ENCODE assay signal across 25 cellular contexts in the genomic region with DNA sequence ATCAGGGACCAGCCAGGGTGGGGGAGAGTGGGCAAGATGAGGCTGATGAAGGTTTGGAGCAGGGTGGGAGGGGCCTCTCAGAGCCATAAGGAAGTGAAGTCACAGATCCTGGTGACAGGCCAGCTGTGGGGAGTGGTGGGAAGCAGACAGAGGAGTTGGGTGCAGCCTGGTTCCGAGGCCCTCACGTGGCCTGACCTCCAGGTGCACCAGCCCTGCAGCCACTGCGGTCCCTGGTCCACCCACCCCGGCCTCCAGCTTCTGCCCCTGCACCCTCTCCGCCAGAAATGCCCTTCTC. TPM values are rescaled to one million over a fixed set of nuclear protein-coding genes. Genes with fewer than 3 reads are reported as not detected.
DNase-seq lines count a peak whose midpoint lies in the region; ATAC-seq and TF ChIP-seq lines count a peak whose summit lies in the region.
"Had no signal": no experiment of that assay in that cellular context is flagged by ENCODE, and none has a peak within 500 bp of the region (broad histone marks: within the 10 kb centered on the region; RNA-seq: fewer than 3 reads in every experiment).

No MANE protein-coding gene starts in this region.

- peaks cover 22% of the 10 kb centered on the region for H3K4me1 ChIP-seq in OCI-LY3 (ENCODE audit: low read length)

- H3K36me3 Mint-ChIP-seq in CD4-positive, alpha-beta T cell (ENCODE audit: low read depth), result peaks cover 5% of the 10 kb centered on the region
- H3K36me3 Mint-ChIP-seq in dendritic cell treated with granulocyte-macrophage colony-stimulating factor and Interleukin-4, amounts not matched to agents 40 ng/mL and 50 ng/mL, for 4 days (ENCODE audit: low read depth), result peaks cover 6% of the 10 kb centered on the region
- H3K36me3 Mint-ChIP-seq: CD14-positive monocyte; stimulated activated naive B cell treated with anti-CD40 and anti-IgM and Interleukin-4, amounts not matched to agents 10 μg/mL and 1 μg/mL and 100 μg/mL, for 72 hours had no signal

- H3K79me2 ChIP-seq in OCI-LY3 (ENCODE audit: low read length), result peaks cover 8% of the 10 kb centered on the region

- H3K36me3 ChIP-seq in OCI-LY3 (replicated peaks; ENCODE audit: low read depth, low read length), result no peaks in the 10 kb centered on the region
- H3K36me3 ChIP-seq: WERI-Rb-1 had no signal

- POLR2A ChIA-PET in CD4-positive, alpha-beta T cell (lab: Charles Lee), result no interaction called here
- POLR2A ChIA-PET in GM10248 (lab: Yijun Ruan, JAX), result no interaction called here

- no peak overlapping the region for H3K9ac ChIP-seq in OCI-LY3 (ENCODE audit: low read length)

- intact Hi-C loops in CD4-positive, alpha-beta T cell (cut with DNase I, micrococcal nuclease), result no loop called here
- intact Hi-C loops in dendritic cell treated with granulocyte-macrophage colony-stimulating factor and Interleukin-4, amounts not matched to agents 40 ng/mL and 50 ng/mL, for 4 days (cut with micrococcal nuclease), result loop anchor here (10.0 kb wide), 1 partner anchor 116 kb away; no protein-coding TSS in a partner anchor

- H3K4me1 Mint-ChIP-seq in CD4-positive, alpha-beta T cell (ENCODE audit: low read depth), result peaks cover 9% of the 10 kb centered on the region
- H3K4me1 Mint-ChIP-seq in dendritic cell treated with granulocyte-macrophage colony-stimulating factor and Interleukin-4, amounts not matched to agents 40 ng/mL and 50 ng/mL, for 4 days (ENCODE audit: low read depth), result peaks cover 28% of the 10 kb centered on the region

- no peak for ATAC-seq in CD4-positive, alpha-beta T cell (ENCODE audit: poor library complexity)
- ATAC-seq in HG03342 (IDR thresholded peaks at IDR 0.05; ENCODE audit: unreplicated experiment), result no peak
- ATAC-seq: activated naive CD8-positive, alpha-beta T cell treated with anti-CD3 and anti-CD28 coated beads, Interleukin-2, amount 50 U/mL, for 24 hours; sciatic nerve; stimulated activated naive B cell treated with anti-CD40 and anti-IgM and Interleukin-4, amounts not matched to agents 10 μg/mL and 1 μg/mL and 100 μg/mL, for 72 hours had no signal

- no peak overlapping the region for H3K27ac ChIP-seq in CD4-positive, alpha-beta T cell (ENCODE audit: low read depth, low read length)
- H3K27ac ChIP-seq in OCI-LY3 (ENCODE audit: low read length), result no peak overlapping the region
- H3K27ac ChIP-seq: hepatocyte, RWPE1, WERI-Rb-1 had no signal

- H3K4me3 ChIP-seq in OCI-LY3 (ENCODE audit: low read length), result peak overlapping the region; percentile 54; the same call in 1 of the 2 replicates
- H3K4me3 ChIP-seq: dorsolateral prefrontal cortex, hepatocyte had no signal

- DNase-seq in A172 (ENCODE audit: low spot score) (peak; percentile 39), AG08395 (ENCODE audit: low spot score) (no peak), OCI-M2 (lab: John Stamatoyannopoulos, UW; ENCODE audit: unreplicated experiment) (no peak), GM10248 (ENCODE audit: extremely low spot score) (no peak)
- DNase-seq in CD4-positive, alpha-beta T cell, result no peak
- DNase-seq: activated CD4-positive, alpha-beta T cell treated with anti-CD3 and anti-CD28 coated beads, Interleukin-2, amount 10 ng/mL, durations not matched to agents 24 days and 14 days; activated effector memory CD4-positive, alpha-beta T cell treated with anti-CD3 and anti-CD28 coated beads, Interleukin-2, amount 50 U/mL, for 16 hours; activated naive CD8-positive, alpha-beta T cell treated with anti-CD3 and anti-CD28 coated beads, Interleukin-2, amount 50 U/mL, for 24 hours; activated T-cell treated with anti-CD3 and anti-CD28 coated beads, Interleukin-2, amount 50 U/mL, for 1 hour; central memory CD4-positive, alpha-beta T cell; dorsolateral prefrontal cortex; GOT3; NCI-H1694; NCI-H510A treated with DMSO at 0.1 percent for 48 hours; stimulated activated CD4-positive, alpha-beta T cell treated with anti-CD3 and anti-CD28 coated beads, Interleukin-4, amount 100 ng/mL, for 24 hours; stimulated activated naive B cell treated with anti-CD40 and anti-IgM and Interleukin-4, amounts not matched to agents 10 μg/mL and 1 μg/mL and 100 μg/mL, for 72 hours; WERI-Rb-1 had no signal

- no peaks in the 10 kb centered on the region for H3K9me3 ChIP-seq in CD4-positive, alpha-beta T cell (ENCODE audit: control insufficient read depth, low read length)
- no peaks in the 10 kb centered on the region for H3K9me3 ChIP-seq in OCI-LY3 (ENCODE audit: insufficient read depth, low read length)

- CTCF ChIA-PET in CD4-positive, alpha-beta T cell (lab: Charles Lee), result no interaction called here
- CTCF ChIA-PET in GM10248 (lab: Yijun Ruan, JAX), result interaction anchor here (1.2 to 4.2 kb wide), 3 partner anchors 11 to 18 kb away, joined by 3 to 22 read pairs (median 3); no protein-coding TSS in a partner anchor

- H4K20me1 ChIP-seq in OCI-LY3 (ENCODE audit: insufficient read depth, low read length), result 0 out of 2 replicates have a peak, but pooled peaks cover 4% of the 10 kb centered on the region

- no peaks in the 10 kb centered on the region for H3K27me3 Mint-ChIP-seq in CD4-positive, alpha-beta T cell
- H3K27me3 Mint-ChIP-seq in dendritic cell treated with granulocyte-macrophage colony-stimulating factor and Interleukin-4, amounts not matched to agents 40 ng/mL and 50 ng/mL, for 4 days, result peaks cover 64% of the 10 kb centered on the region
- H3K27me3 Mint-ChIP-seq: activated naive CD8-positive, alpha-beta T cell treated with anti-CD3 and anti-CD28 coated beads, Interleukin-2, amount 50 U/mL, for 24 hours had no signal

- H3K4me2 ChIP-seq in OCI-LY3 (ENCODE audit: low read length), result peak overlapping the region; percentile 87
- H3K4me2 ChIP-seq: hepatocyte had no signal

- H2AFZ ChIP-seq in OCI-LY3 (ENCODE audit: low read depth, low read length), result no peak overlapping the region; the same call in 1 of the 2 replicates
- H2AFZ ChIP-seq: hepatocyte had no signal

- H3K9me3 Mint-ChIP-seq in CD4-positive, alpha-beta T cell, result no peaks in the 10 kb centered on the region
- H3K9me3 Mint-ChIP-seq in dendritic cell treated with granulocyte-macrophage colony-stimulating factor and Interleukin-4, amounts not matched to agents 40 ng/mL and 50 ng/mL, for 4 days, result no peaks in the 10 kb centered on the region
- H3K9me3 Mint-ChIP-seq: activated CD4-positive, alpha-beta T cell treated with anti-CD3 and anti-CD28 coated beads, Interleukin-2, amount 10 ng/mL, durations not matched to agents 24 days and 14 days; activated naive CD8-positive, alpha-beta T cell treated with anti-CD3 and anti-CD28 coated beads, Interleukin-2, amount 50 U/mL, for 24 hours; stimulated activated naive B cell treated with anti-CD40 and anti-IgM and Interleukin-4, amounts not matched to agents 10 μg/mL and 1 μg/mL and 100 μg/mL, for 72 hours; T-helper 2 cell treated with Interferon-gamma antibody and Interleukin-4, amounts not matched to agents 5 μg/mL and 100 μg/mL, for 36 hours had no signal

- peak overlapping the region; percentile 45 for H3K4me3 Mint-ChIP-seq in CD4-positive, alpha-beta T cell
- H3K4me3 Mint-ChIP-seq in dendritic cell treated with granulocyte-macrophage colony-stimulating factor and Interleukin-4, amounts not matched to agents 40 ng/mL and 50 ng/mL, for 4 days, result no peak overlapping the region
- H3K4me3 Mint-ChIP-seq: activated CD4-positive, alpha-beta T cell treated with anti-CD3 and anti-CD28 coated beads, Interleukin-2, amount 10 ng/mL, durations not matched to agents 24 days and 14 days; activated naive CD8-positive, alpha-beta T cell treated with anti-CD3 and anti-CD28 coated beads, Interleukin-2, amount 50 U/mL, for 24 hours; T-helper 2 cell treated with Interferon-gamma antibody and Interleukin-4, amounts not matched to agents 5 μg/mL and 100 μg/mL, for 36 hours had no signal

- no peak for TF ChIP-seq CTCF in CD4-positive, alpha-beta T cell (IDR thresholded peaks at IDR 0.05)
- TF ChIP-seq CTCF in OCI-LY3 (IDR thresholded peaks at IDR 0.05; ENCODE audit: low read depth, low read length), result no peak
- no peak for TF ChIP-seq CTCF in GM10248 (IDR thresholded peaks at IDR 0.05; ENCODE audit: control extremely low read depth, extremely low read depth, low read depth, missing control alignments)

- H3K27me3 ChIP-seq in CD4-positive, alpha-beta T cell (ENCODE audit: control insufficient read depth, insufficient read depth, low read length), result no peaks in the 10 kb centered on the region
- peaks cover 8% of the 10 kb centered on the region; the same call in 1 of the 2 replicates for H3K27me3 ChIP-seq in OCI-LY3 (ENCODE audit: low read depth, low read length)
- H3K27me3 ChIP-seq: hepatocyte had no signal

- no peak overlapping the region for H3K27ac Mint-ChIP-seq in CD4-positive, alpha-beta T cell
- H3K27ac Mint-ChIP-seq in dendritic cell treated with granulocyte-macrophage colony-stimulating factor and Interleukin-4, amounts not matched to agents 40 ng/mL and 50 ng/mL, for 4 days, result peak overlapping the region; percentile 11
- H3K27ac Mint-ChIP-seq: activated CD4-positive, alpha-beta T cell treated with anti-CD3 and anti-CD28 coated beads, Interleukin-2, amount 10 ng/mL, durations not matched to agents 24 days and 14 days; activated naive CD8-positive, alpha-beta T cell treated with anti-CD3 and anti-CD28 coated beads, Interleukin-2, amount 50 U/mL, for 24 hours; stimulated activated naive B cell treated with anti-CD40 and anti-IgM and Interleukin-4, amounts not matched to agents 10 μg/mL and 1 μg/mL and 100 μg/mL, for 72 hours; T-helper 2 cell treated with Interferon-gamma antibody and Interleukin-4, amounts not matched to agents 5 μg/mL and 100 μg/mL, for 36 hours had no signal

RNA-seq across cellular contexts. Expression of gene ZFPM1, which starts 3.9 kb away (rescaled TPM):
- 0.95 and 1.4 TPM in 2 replicates for total RNA-seq in A172 (2014; rRNA removed; shearing (Covaris generic))
- 10 to 100 TPM; 22.8 to 24.2 TPM for total RNA-seq in CD4-positive, alpha-beta T cell
